19 cellular contexts compared by ENCODE assay signal in the genomic region with DNA sequence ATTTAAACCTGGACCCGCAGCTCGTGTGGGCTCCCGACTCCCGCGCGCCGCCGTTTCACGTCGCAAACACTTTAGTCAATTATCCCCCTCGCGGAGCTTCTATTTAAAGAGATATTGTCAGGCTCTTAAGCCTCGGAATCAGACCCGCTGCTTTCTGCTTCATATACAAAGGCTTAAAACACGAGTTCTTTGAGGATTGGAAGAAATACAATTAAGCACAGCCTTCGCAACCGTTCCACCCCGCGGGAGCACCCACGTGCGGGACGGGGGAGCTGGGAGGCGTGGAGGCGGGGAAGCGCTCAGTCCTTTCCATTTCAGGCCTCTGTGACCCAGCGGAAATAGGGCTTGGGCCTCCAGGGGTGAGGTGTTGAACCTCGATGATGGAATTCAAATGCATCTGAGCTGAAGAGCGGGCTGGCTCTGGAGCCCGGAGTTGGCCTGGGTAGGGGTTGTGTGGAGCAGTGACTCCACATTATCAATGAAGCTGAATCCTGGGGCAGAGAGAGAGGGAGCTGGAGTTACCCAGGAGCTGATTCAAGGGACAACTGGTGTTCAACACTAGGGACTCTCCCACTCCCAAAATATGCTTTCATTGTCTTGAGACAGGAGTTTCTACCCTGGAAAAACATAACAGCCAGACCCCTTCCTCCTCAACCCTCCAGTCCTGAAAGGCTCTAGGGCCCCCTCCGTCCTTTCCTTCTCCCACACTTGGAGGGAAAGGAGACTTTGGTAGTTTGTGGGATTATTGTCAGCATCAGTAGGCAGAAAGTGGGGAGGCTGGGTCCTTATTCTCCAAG. TPM values are rescaled to one million over a fixed set of nuclear protein-coding genes. Genes with fewer than 3 reads are reported as not detected.
DNase-seq lines count a peak whose midpoint lies in the region; ATAC-seq and FAIRE-seq lines count a peak whose summit lies in the region.
"Had no signal": no experiment of that assay in that cellular context is flagged by ENCODE, and none has a peak within 500 bp of the region (broad histone marks: within the 10 kb centered on the region; RNA-seq: fewer than 3 reads in every experiment).

No MANE protein-coding gene starts in this region.

- DNase-seq in right cardiac atrium (peak in 2 of 3 donors; percentile 31 to 46), cardiac septum (ENCODE audit: low spot score) (no peak), immature natural killer cell (no peak), NCI-H146 treated with DMSO at 0.1 percent for 48 hours (lab: John Stamatoyannopoulos, UW; ENCODE audit: unreplicated experiment) (no peak), HUDEP-2 (lab: John Stamatoyannopoulos, UW; ENCODE audit: unreplicated experiment in 76 of 76) (no peak), RCC 7860 (ENCODE audit: low spot score) (no peak)
- no peak for DNase-seq in stimulated activated CD4-positive, alpha-beta T cell treated with anti-CD3 and anti-CD28 coated beads, Interleukin-1b, Interleukin-23, amount 100 ng/mL, for 48 hours
- DNase-seq: activated B cell treated with CpG ODN at 0.5 μM for 24 hours; activated naive CD4-positive, alpha-beta T cell treated with anti-CD3 and anti-CD28 coated beads, Interleukin-2, amount 50 U/mL, for 16 hours; brain microvascular endothelial cell; hippocampal formation; PC-9 had no signal

- H3K27me3 ChIP-seq in right cardiac atrium (ENCODE audit: control insufficient read depth, insufficient read depth): no peaks in the 10 kb centered on the region

- H3K4me3 ChIP-seq in right cardiac atrium (ENCODE audit: low read length): no peak overlapping the region
- H3K4me3 ChIP-seq: PC-9, right atrium auricular region had no signal

- intact Hi-C loops in right cardiac atrium (cut with DNase I) (loop anchor here in 1 of 4 donors (10.0 kb wide), 1 partner anchor 134 kb away; no protein-coding TSS in a partner anchor), cardiac septum (cut with DNase I) (loop anchor here (2.0 to 5.0 kb wide), 2 partner anchors 77 to 142 kb away; a partner anchor contains a TSS)

- no peaks in the 10 kb centered on the region for H3K4me1 Mint-ChIP-seq in activated T-helper 17 cell treated with anti-CD3 and anti-CD28 coated beads, Interleukin-2, amount 50 U/mL, for 72 hours
- H3K4me1 Mint-ChIP-seq in immature natural killer cell: peaks cover 6 to 8% of the 10 kb centered on the region in 2 donors

- H3K27ac Mint-ChIP-seq in activated T-helper 17 cell treated with anti-CD3 and anti-CD28 coated beads, Interleukin-2, amount 50 U/mL, for 72 hours: no peak overlapping the region
- no peak overlapping the region for H3K27ac Mint-ChIP-seq in immature natural killer cell

- no peaks in the 10 kb centered on the region for H3K9me3 Mint-ChIP-seq in activated T-helper 17 cell treated with anti-CD3 and anti-CD28 coated beads, Interleukin-2, amount 50 U/mL, for 72 hours
- no peaks in the 10 kb centered on the region for H3K9me3 Mint-ChIP-seq in immature natural killer cell
- H3K9me3 Mint-ChIP-seq: activated B cell treated with CpG ODN at 0.5 μM for 24 hours had no signal

- 46% methylated on average over 30 of the region's 30 CpGs for WGBS in right cardiac atrium

- no peaks in the 10 kb centered on the region for H3K36me3 Mint-ChIP-seq in activated T-helper 17 cell treated with anti-CD3 and anti-CD28 coated beads, Interleukin-2, amount 50 U/mL, for 72 hours (ENCODE audit: low read depth)
- no peaks in the 10 kb centered on the region for H3K36me3 Mint-ChIP-seq in immature natural killer cell

- no peak for ATAC-seq in right cardiac atrium
- no peak for ATAC-seq in activated T-helper 17 cell treated with anti-CD3 and anti-CD28 coated beads, Interleukin-2, amount 50 U/mL, for 72 hours (replicated peaks)

- no peaks in the 10 kb centered on the region for H3K4me1 ChIP-seq in right cardiac atrium (ENCODE audit: control insufficient read depth, insufficient read depth, low read length)

- peaks cover 13% of the 10 kb centered on the region for H3K27me3 Mint-ChIP-seq in activated T-helper 17 cell treated with anti-CD3 and anti-CD28 coated beads, Interleukin-2, amount 50 U/mL, for 72 hours
- peaks cover 3 to 15% (median 12%) of the 10 kb centered on the region in 3 donors for H3K27me3 Mint-ChIP-seq in immature natural killer cell (ENCODE audit: low read depth in 3 of 3)

- peak overlapping the region; percentile 33 for H3K4me3 Mint-ChIP-seq in activated T-helper 17 cell treated with anti-CD3 and anti-CD28 coated beads, Interleukin-2, amount 50 U/mL, for 72 hours
- peak overlapping the region in 4 of 5 donors; percentile 15 to 65 (median 50) for H3K4me3 Mint-ChIP-seq in immature natural killer cell

- no peak for FAIRE-seq in RCC 7860 (lab: Jason Lieb, UNC)
- FAIRE-seq: GM18507 had no signal

- no peak overlapping the region for H3K27ac ChIP-seq in right cardiac atrium (ENCODE audit: low read length)
- H3K27ac ChIP-seq: brain microvascular endothelial cell, HL-60, PC-9, right atrium auricular region had no signal

- no peaks in the 10 kb centered on the region for H3K9me3 ChIP-seq in right cardiac atrium (ENCODE audit: control insufficient read depth, low read length)
- H3K9me3 ChIP-seq: right atrium auricular region had no signal

RNA-seq across cellular contexts. Expression of a gene that starts 2.4 kb away (rescaled TPM):
- total RNA-seq in right cardiac atrium (1 to 10 TPM in 3 of 4 donors, under 1 TPM in 1; 0.42 to 5.0 (median 4.4) TPM), cardiac septum (not detected)
- polyA plus RNA-seq in right cardiac atrium (0.68 TPM), immature natural killer cell (not detected)
- total RNA-seq in activated T-helper 17 cell treated with anti-CD3 and anti-CD28 coated beads, Interleukin-2, amount 50 U/mL, for 72 hours: not detected
- total RNA-seq: activated B cell treated with CpG ODN at 0.5 μM for 24 hours, liver, myocyte, PC-9, subcutaneous adipose tissue had no signal
- polyA plus RNA-seq: liver had no signal

RNA-seq across cellular contexts. Expression of a gene that starts 27.3 kb away (rescaled TPM):
- 10 to 100 TPM; 11.5 to 28.9 (median 21.7) TPM for total RNA-seq in right cardiac atrium
- polyA plus RNA-seq in right cardiac atrium: 18.5 TPM
- 4.6 TPM for total RNA-seq in cardiac septum
- 100 to 1,000 TPM; 111 to 116 TPM for total RNA-seq in activated T-helper 17 cell treated with anti-CD3 and anti-CD28 coated beads, Interleukin-2, amount 50 U/mL, for 72 hours
- polyA plus RNA-seq in immature natural killer cell: 10 to 100 TPM; 18.0 to 57.0 (median 24.2) TPM

RNA-seq across cellular contexts. Expression of a gene that starts 41.6 kb away (rescaled TPM):
- 10 to 100 TPM in 3 of 4 donors, 1 to 10 TPM in 1; 9.2 to 22.6 (median 16.8) TPM for total RNA-seq in right cardiac atrium
- 13.0 TPM for polyA plus RNA-seq in right cardiac atrium
- total RNA-seq in cardiac septum: 2.6 TPM
- total RNA-seq in activated T-helper 17 cell treated with anti-CD3 and anti-CD28 coated beads, Interleukin-2, amount 50 U/mL, for 72 hours: 1 to 10 TPM in 1 of 2 donors, under 1 TPM in 1; 0.42 to 1.4 TPM
- polyA plus RNA-seq in immature natural killer cell: 1 to 10 TPM; 2.0 to 8.3 (median 3.6) TPM

RNA-seq across cellular contexts. Expression of a gene that starts 43.0 kb away (rescaled TPM):
- total RNA-seq in right cardiac atrium (100 to 1,000 TPM in 1 of 4 donors, 10 to 100 TPM in 3; 72.6 to 115 (median 74.1) TPM), cardiac septum (40.0 TPM)
- polyA plus RNA-seq in right cardiac atrium (47.3 TPM), immature natural killer cell (1 to 10 TPM; 3.2 to 3.5 (median 3.2) TPM)
- 10 to 100 TPM; 10.8 to 11.0 TPM for total RNA-seq in activated T-helper 17 cell treated with anti-CD3 and anti-CD28 coated beads, Interleukin-2, amount 50 U/mL, for 72 hours

Comparison
In these comparisons a context has a peak if more than half of its experiments do, and no peak if none do; other contexts are left out.
1. DNase-seq: peak in right cardiac atrium (2 of 3); none in cardiac septum (single experiment), immature natural killer cell (0 of 3), stimulated activated CD4-positive, alpha-beta T cell treated with anti-CD3 and anti-CD28 coated beads, Interleukin-1b, Interleukin-23, amount 100 ng/mL, for 48 hours (single experiment), NCI-H146 treated with DMSO at 0.1 percent for 48 hours (single experiment), HUDEP-2 (0 of 76) and RCC 7860 (single experiment).